Comparison of ENCODE assay signal across 18 cellular contexts in genomic region chr2:61750624-61751023, GRCh38.
DNase-seq lines count a peak whose midpoint lies in the region; TF ChIP-seq lines count a peak whose summit lies in the region.
"Had no signal": no experiment of that assay in that cellular context is flagged by ENCODE, and none has a peak within 500 bp of the region (broad histone marks: within the 10 kb centered on the region; RNA-seq: fewer than 3 reads in every experiment).

No MANE protein-coding gene starts in this region.

- TF ChIP-seq CTCF in fibroblast of mammary gland (conservative IDR thresholded peaks at IDR 0.05; ENCODE audit: control insufficient read depth, insufficient read depth, low read depth, low read length): no peak

- DNase-seq in Daoy (ENCODE audit: low read depth) (peak; percentile 5), RPMI7951 (ENCODE audit: low read depth) (peak; percentile 24), fibroblast of mammary gland (ENCODE audit: low read depth) (peak; percentile 66), myocyte (ENCODE audit: low read depth) (peak; percentile 39), epidermal melanocyte (ENCODE audit: insufficient read length, low spot score) (no peak), HAP-1 (ENCODE audit: low spot score in 2 of 2) (no peak), germinal center (ENCODE audit: low spot score) (no peak)
- DNase-seq in central memory CD4-positive, alpha-beta T cell: no peak
- DNase-seq: activated CD4-positive, alpha-beta T cell treated with anti-CD3 and anti-CD28 coated beads, Interleukin-2, amount 10 ng/mL, durations not matched to agents 7 days and 5 days; activated naive CD4-positive, alpha-beta T cell treated with anti-CD3 and anti-CD28 coated beads, Interleukin-2, amount 10 ng/mL, durations not matched to agents 7 days and 5 days; activated T-cell treated with anti-CD3 and anti-CD28 coated beads for 4 hours; effector CD8-positive, alpha-beta T cell; gastrocnemius medialis; NCI-H187; NCI-H524 had no signal

- no peaks in the 10 kb centered on the region for H3K27me3 ChIP-seq in HAP-1 (ENCODE audit: low read depth)
- H3K27me3 ChIP-seq: gastrocnemius medialis, neural progenitor cell had no signal

- H3K4me3 ChIP-seq in fibroblast of mammary gland (ENCODE audit: control insufficient read depth, low read depth, low read length) (no peak overlapping the region), HAP-1 (no peak overlapping the region)
- H3K4me3 ChIP-seq: cardiac muscle cell, gastrocnemius medialis, GM23338, neural progenitor cell had no signal

- in situ Hi-C loops in HAP-1 (cut with MboI; ENCODE audit: low sequenced_read_pairs): no loop called here

- H3K9me3 ChIP-seq in HAP-1: no peaks in the 10 kb centered on the region
- H3K9me3 ChIP-seq: gastrocnemius medialis had no signal

- no peaks in the 10 kb centered on the region for H3K36me3 ChIP-seq in HAP-1 (replicated peaks)
- H3K36me3 ChIP-seq: cardiac muscle cell, gastrocnemius medialis, neural progenitor cell had no signal

- H3K4me1 ChIP-seq in HAP-1: no peaks in the 10 kb centered on the region
- H3K4me1 ChIP-seq: neural progenitor cell had no signal

Comparison
In these comparisons a context has a peak if more than half of its experiments do, and no peak if none do; other contexts are left out.
1. DNase-seq: peak in Daoy (single experiment), RPMI7951 (single experiment), fibroblast of mammary gland (single experiment) and myocyte (single experiment); none in central memory CD4-positive, alpha-beta T cell (single experiment), epidermal melanocyte (single experiment), HAP-1 (0 of 2) and germinal center (single experiment).